In the genomic region with DNA sequence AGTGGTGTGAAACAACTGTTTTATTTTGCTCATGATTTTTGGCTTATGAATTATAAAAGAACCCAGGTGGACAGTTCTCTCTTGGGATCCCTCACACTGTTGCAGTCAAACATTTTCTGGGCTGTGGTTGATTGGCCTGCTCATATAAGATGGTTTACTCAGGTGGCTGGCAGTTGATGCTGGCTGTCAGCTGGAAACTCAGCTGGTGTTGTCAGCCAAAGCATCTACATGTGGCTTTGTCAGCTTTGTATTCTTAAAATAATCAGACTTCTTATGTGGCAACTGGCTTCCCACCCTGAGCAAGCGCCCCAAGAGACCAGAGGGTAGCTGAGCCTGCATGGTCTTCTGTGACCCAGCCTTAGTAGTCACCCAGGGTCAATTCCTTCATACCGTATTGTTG, we compare ENCODE assay signal across 18 cellular contexts.
"Had no signal": no experiment of that assay in that cellular context is flagged by ENCODE, and none has a peak within 500 bp of the region (broad histone marks: within the 10 kb centered on the region; RNA-seq: fewer than 3 reads in every experiment).

No MANE protein-coding gene starts in this region.

- H3K4me1 Mint-ChIP-seq: naive thymus-derived CD8-positive, alpha-beta T cell; neural crest cell had no signal

- ATAC-seq: gastroesophageal sphincter; naive thymus-derived CD8-positive, alpha-beta T cell; upper lobe of right lung had no signal

- H3K36me3 ChIP-seq: colonic mucosa, esophagus squamous epithelium, gastroesophageal sphincter, left ventricle myocardium inferior, sigmoid colon, upper lobe of right lung, vagina had no signal

- H3K27ac ChIP-seq: colonic mucosa, esophagus squamous epithelium, gastroesophageal sphincter, left ventricle myocardium inferior, sigmoid colon, upper lobe of right lung, vagina had no signal

- H3K9me3 ChIP-seq: colonic mucosa, esophagus squamous epithelium, gastroesophageal sphincter, sigmoid colon, vagina had no signal

- H3K4me1 ChIP-seq: colonic mucosa, esophagus squamous epithelium, gastroesophageal sphincter, left ventricle myocardium inferior, sigmoid colon, upper lobe of right lung, vagina had no signal

- H3K27me3 Mint-ChIP-seq: naive thymus-derived CD8-positive, alpha-beta T cell had no signal

- H3K36me3 Mint-ChIP-seq: naive thymus-derived CD8-positive, alpha-beta T cell had no signal

- DNase-seq: colonic mucosa; dermis blood vessel endothelial cell; esophagus squamous epithelium; foreskin fibroblast; glutamatergic neuron; kidney; left cardiac atrium; left ventricle myocardium inferior; naive thymus-derived CD8-positive, alpha-beta T cell; posterior cingulate gyrus; sigmoid colon; small intestine; stimulated activated CD4-positive, alpha-beta T cell treated with anti-CD3 and anti-CD28 coated beads, Interleukin-2, amount 100 ng/mL, for 48 hours; stimulated activated naive CD4-positive, alpha-beta T cell treated with Interleukin-2 at 50 U/mL for 16 hours; upper lobe of right lung had no signal

- H3K27ac Mint-ChIP-seq: naive thymus-derived CD8-positive, alpha-beta T cell had no signal

- H3K9me3 Mint-ChIP-seq: neural crest cell had no signal

- H3K27me3 ChIP-seq: colonic mucosa, esophagus squamous epithelium, gastroesophageal sphincter, sigmoid colon, upper lobe of right lung, vagina had no signal

- H3K4me3 Mint-ChIP-seq: naive thymus-derived CD8-positive, alpha-beta T cell; neural crest cell had no signal

- H3K4me3 ChIP-seq: colonic mucosa, esophagus squamous epithelium, gastroesophageal sphincter, left ventricle myocardium inferior, sigmoid colon, upper lobe of right lung, vagina had no signal
